7 cellular contexts compared by ENCODE assay signal in genomic region chr17:41919840-41920579, GRCh38. TPM values are rescaled to one million over a fixed set of nuclear protein-coding genes. Genes with fewer than 3 reads are reported as not detected.
DNase-seq lines count a peak whose midpoint lies in the region; ATAC-seq and TF ChIP-seq lines count a peak whose summit lies in the region.

No MANE protein-coding gene starts in this region.

- POLR2A ChIA-PET in IMR-90 (lab: Charles Lee; ENCODE audit: unreplicated experiment) (no interaction called here), activated B cell treated with CpG ODN at 0.5 μM for 24 hours (lab: Charles Lee) (interaction anchor here (0.6 to 3.8 kb wide), 5 partner anchors 10 to 469 kb away, joined by 3 to 50 read pairs (median 4); partner anchors contain the start of genes CNP, ODAD4 and STAT3)

- H3K4ac ChIP-seq in IMR-90 (ENCODE audit: low read depth, low read length) = peak overlapping the region; percentile 93

- no peak for TF ChIP-seq POLR2A in IMR-90 (IDR thresholded peaks at IDR 0.05; ENCODE audit: low read depth, low read length)

- H3K18ac ChIP-seq in IMR-90 (ENCODE audit: low read depth, low read length) = no peak overlapping the region

- H4K91ac ChIP-seq in IMR-90 (ENCODE audit: insufficient read depth, low read depth, low read length) = peak overlapping the region; percentile 72; the same call in 1 of the 2 replicates

- H2AFZ ChIP-seq in IMR-90 (replicated peaks; ENCODE audit: low read length, poor library complexity) = peak overlapping the region; percentile 90

- H3K4me1 ChIP-seq in IMR-90 (ENCODE audit: control insufficient read depth, insufficient read depth, low read length) = peaks cover 19% of the 10 kb centered on the region
- peaks cover 8% of the 10 kb centered on the region; the same call in 1 of the 2 replicates for H3K4me1 ChIP-seq in iPS DF 6.9 (ENCODE audit: control insufficient read depth, insufficient read depth, low read length)

- H4K8ac ChIP-seq in IMR-90 (ENCODE audit: low read depth in 2 of 2, low read length in 2 of 2) = peak overlapping the region; percentile 70 to 90; a peak in 2 of 4 replicates

- H3K4me3 ChIP-seq in IMR-90 (ENCODE audit: insufficient read depth, low read depth, low read length) = no peak overlapping the region
- peak overlapping the region; percentile 28; the same call in 1 of the 2 replicates for H3K4me3 ChIP-seq in iPS DF 6.9 (ENCODE audit: low read length)

- H2BK15ac ChIP-seq in IMR-90 (ENCODE audit: low read depth, low read length) = no peak overlapping the region

- H3K9me1 ChIP-seq in IMR-90 (ENCODE audit: insufficient read depth, low read length) = peaks cover 19% of the 10 kb centered on the region

- H3K9ac ChIP-seq in IMR-90 (ENCODE audit: low read depth, low read length) = no peak overlapping the region

- intact Hi-C loops in IMR-90 (cut with micrococcal nuclease) (loop anchor here (1.0 kb wide), 2 partner anchors 10 kb away; partner anchors contain the start of gene ODAD4), activated B cell treated with CpG ODN at 0.5 μM for 24 hours (cut with micrococcal nuclease) (loop anchor here (1.0 to 5.0 kb wide), 8 partner anchors 10 to 757 kb away; partner anchors contain the start of genes CNP, DHX58, DNAJC7 and KAT2A)

- H3K14ac ChIP-seq in IMR-90 (replicated peaks; ENCODE audit: low read depth, low read length) = 0 out of 2 replicates have a peak overlapping the region, but pooled peaks have one; percentile 93

- peak overlapping the region; percentile 69 for H2AK5ac ChIP-seq in IMR-90 (ENCODE audit: low read depth, low read length)

- H3K27ac ChIP-seq in IMR-90 (ENCODE audit: insufficient read depth, low read length) (no peak overlapping the region), iPS DF 6.9 (ENCODE audit: low read length) (peak overlapping the region; percentile 9)

- H2AK9ac ChIP-seq in IMR-90 (replicated peaks; ENCODE audit: low read depth, low read length, poor library complexity) = peak overlapping the region; percentile 73

- dilution Hi-C loops in IMR-90 (cut with HindIII; ENCODE audit: low sequenced_read_pairs, unreplicated experiment) = no loop called here

- H3K36me3 ChIP-seq in IMR-90 (ENCODE audit: control insufficient read depth, insufficient read depth, low read length) (no peaks in the 10 kb centered on the region), iPS DF 6.9 (ENCODE audit: control insufficient read depth, insufficient read depth, low read length) (no peaks in the 10 kb centered on the region)

- BruUV-seq in IMR-90 (replicated peaks; lab: Mats Ljungman, UMichigan) = no TSS peak

- peak overlapping the region; percentile 8; the same call in 1 of the 2 replicates for H3K23ac ChIP-seq in IMR-90 (ENCODE audit: low read depth, low read length)

- no peak overlapping the region for H2BK20ac ChIP-seq in IMR-90 (ENCODE audit: low read depth, low read length)

- 51% methylated on average over 3 of the region's 7 CpGs; no CpG with 5 or more reads in 1 of the 2 experiments for WGBS in IMR-90 (ENCODE audit: extremely low coverage in 2 of 2, insufficient read length in 1 of 2), 2 experiments
- no CpG with 5 or more reads among the region's 7 CpGs for WGBS in iPS DF 6.9 (ENCODE audit: insufficient coverage, insufficient read length)

- CTCF ChIA-PET in IMR-90 (lab: Yijun Ruan, JAX) (no interaction called here), activated B cell treated with CpG ODN at 0.5 μM for 24 hours (lab: Charles Lee) (no interaction called here)

- H4K20me1 ChIP-seq in IMR-90 (ENCODE audit: insufficient read depth, low read length) = peaks cover 34% of the 10 kb centered on the region

- peaks cover 24% of the 10 kb centered on the region for H3K4me1 Mint-ChIP-seq in activated B cell treated with CpG ODN at 0.5 μM for 24 hours
- peaks cover 24% of the 10 kb centered on the region for H3K4me1 Mint-ChIP-seq in stimulated activated memory B cell treated with anti-CD40 and anti-IgM and Interleukin-4, amounts not matched to agents 10 μg/mL and 1 μg/mL and 100 μg/mL, for 72 hours

- peak overlapping the region; percentile 76; the same call in 1 of the 2 replicates for H2BK120ac ChIP-seq in IMR-90 (ENCODE audit: low read depth, low read length)

- no peak overlapping the region for H4K5ac ChIP-seq in IMR-90 (ENCODE audit: low read depth, low read length)

- H3K36me3 Mint-ChIP-seq in activated B cell treated with CpG ODN at 0.5 μM for 24 hours (ENCODE audit: low read depth) = peaks cover 6% of the 10 kb centered on the region
- peaks cover 6% of the 10 kb centered on the region for H3K36me3 Mint-ChIP-seq in stimulated activated memory B cell treated with anti-CD40 and anti-IgM and Interleukin-4, amounts not matched to agents 10 μg/mL and 1 μg/mL and 100 μg/mL, for 72 hours

- H3K56ac ChIP-seq in IMR-90 (ENCODE audit: extremely low read depth, insufficient read depth, low read length) = no peak overlapping the region

- peak overlapping the region; percentile 76; the same call in 1 of the 2 replicates for H3K4me2 ChIP-seq in IMR-90 (ENCODE audit: low read depth, low read length)

- H3K9me3 Mint-ChIP-seq in activated B cell treated with CpG ODN at 0.5 μM for 24 hours = no peaks in the 10 kb centered on the region
- no peaks in the 10 kb centered on the region for H3K9me3 Mint-ChIP-seq in stimulated activated memory B cell treated with anti-CD40 and anti-IgM and Interleukin-4, amounts not matched to agents 10 μg/mL and 1 μg/mL and 100 μg/mL, for 72 hours

- H2BK5ac ChIP-seq in IMR-90 (ENCODE audit: low read depth, low read length, poor library complexity, severe bottlenecking) = no peak overlapping the region

- peak overlapping the region; percentile 64 for H3K4me3 Mint-ChIP-seq in activated B cell treated with CpG ODN at 0.5 μM for 24 hours
- H3K4me3 Mint-ChIP-seq in stimulated activated memory B cell treated with anti-CD40 and anti-IgM and Interleukin-4, amounts not matched to agents 10 μg/mL and 1 μg/mL and 100 μg/mL, for 72 hours = peak overlapping the region; percentile 97

- no peaks in the 10 kb centered on the region for H3K27me3 Mint-ChIP-seq in activated B cell treated with CpG ODN at 0.5 μM for 24 hours
- H3K27me3 Mint-ChIP-seq in stimulated activated memory B cell treated with anti-CD40 and anti-IgM and Interleukin-4, amounts not matched to agents 10 μg/mL and 1 μg/mL and 100 μg/mL, for 72 hours = no peaks in the 10 kb centered on the region

- in situ Hi-C loops in IMR-90 (cut with MboI; ENCODE audit: low sequenced_read_pairs) = no loop called here

- no peaks in the 10 kb centered on the region for H3K9me3 ChIP-seq in IMR-90 (ENCODE audit: control insufficient read depth, insufficient read depth, low read length)
- no peaks in the 10 kb centered on the region for H3K9me3 ChIP-seq in iPS DF 6.9 (ENCODE audit: control insufficient read depth, insufficient read depth, low read length)

- H3K79me1 ChIP-seq in IMR-90 (ENCODE audit: low read depth in 1 of 2, low read length in 2 of 2) = peaks cover 0 to 40% of the 10 kb centered on the region in 2 experiments; a peak in 3 of 4 replicates

- DNase-seq in IMR-90 = peak; percentile 33
- no peak for DNase-seq in activated B cell treated with CpG ODN at 0.5 μM for 24 hours
- no peak for DNase-seq in iPS DF 6.9 (ENCODE audit: low read depth, low spot score)

- H3K27ac Mint-ChIP-seq in activated B cell treated with CpG ODN at 0.5 μM for 24 hours = no peak overlapping the region
- H3K27ac Mint-ChIP-seq in stimulated activated memory B cell treated with anti-CD40 and anti-IgM and Interleukin-4, amounts not matched to agents 10 μg/mL and 1 μg/mL and 100 μg/mL, for 72 hours = peak overlapping the region; percentile 39

- H3K27me3 ChIP-seq in IMR-90 (ENCODE audit: control insufficient read depth, insufficient read depth, low read length) (no peaks in the 10 kb centered on the region), iPS DF 6.9 (ENCODE audit: control insufficient read depth, insufficient read depth, low read length) (no peaks in the 10 kb centered on the region)

- TF ChIP-seq CTCF in IMR-90 (conservative IDR thresholded peaks at IDR 0.05; ENCODE audit: low read depth, low read length) (no peak), activated B cell treated with CpG ODN at 0.5 μM for 24 hours (IDR thresholded peaks at IDR 0.05) (no peak)

- TF ChIP-seq RAD21 in IMR-90 (IDR thresholded peaks at IDR 0.05; ENCODE audit: low read length) = no peak

- ATAC-seq in IMR-90 (ENCODE audit: low read depth) (no peak), activated B cell treated with CpG ODN at 0.5 μM for 24 hours (ENCODE audit: low read depth) (no peak), HG03097 (IDR thresholded peaks at IDR 0.05; ENCODE audit: low FRiP score, unreplicated experiment) (no peak), HG02970 (IDR thresholded peaks at IDR 0.05; ENCODE audit: low FRiP score, unreplicated experiment) (no peak), HG02642 (IDR thresholded peaks at IDR 0.05; ENCODE audit: poor library complexity, unreplicated experiment) (no peak)
- no peak for ATAC-seq in stimulated activated memory B cell treated with anti-CD40 and anti-IgM and Interleukin-4, amounts not matched to agents 10 μg/mL and 1 μg/mL and 100 μg/mL, for 72 hours

TF ChIP-seq in IMR-90, 13 proteins besides CTCF, POLR2A, EP300 and RAD21 (continues in another document):
- peak; percentile 90 for TF ChIP-seq CEBPB (IDR thresholded peaks at IDR 0.05; ENCODE audit: low read depth, low read length)

RNA-seq across cellular contexts. Expression of gene ACLY, which starts 1.3 kb away (rescaled TPM):
- 228 and 230 TPM in 2 replicates for total RNA-seq in IMR-90 (2012; rRNA removed)
- polyA plus RNA-seq in IMR-90 (2012; rRNA removed) = 167 and 170 TPM in 2 replicates
- polyA plus RNA-seq in IMR-90 (2012; cell fraction: cytosol; rRNA removed) = 108 and 143 TPM in 2 replicates
- polyA plus RNA-seq in IMR-90 (2012; cell fraction: nucleus; rRNA removed; ENCODE audit: low replicate concordance) = 153 and 170 TPM in 2 replicates
- 133 and 143 TPM in 2 replicates for total RNA-seq in activated B cell treated with CpG ODN at 0.5 μM for 24 hours

RNA-seq across cellular contexts. Expression of gene ODAD4, which starts 10.4 kb away (rescaled TPM):
- total RNA-seq in IMR-90 (2012; rRNA removed) = 0.54 and 0.56 TPM in 2 replicates
- polyA plus RNA-seq in IMR-90 (2012; rRNA removed) = 0.37 and 0.38 TPM in 2 replicates
- polyA plus RNA-seq in IMR-90 (2012; cell fraction: cytosol; rRNA removed) = 0.13 and 0.24 TPM in 2 replicates
- 0.51 and 0.54 TPM in 2 replicates for polyA plus RNA-seq in IMR-90 (2012; cell fraction: nucleus; rRNA removed; ENCODE audit: low replicate concordance)
- total RNA-seq in activated B cell treated with CpG ODN at 0.5 μM for 24 hours = 0.56 and 1.1 TPM in 2 replicates

RNA-seq across cellular contexts. Expression of gene CNP, which starts 46.6 kb away (rescaled TPM):
- total RNA-seq in IMR-90 (2012; rRNA removed) (45.5 and 50.3 TPM in 2 replicates), activated B cell treated with CpG ODN at 0.5 μM for 24 hours (47.2 and 48.0 TPM in 2 replicates)
- 46.4 and 56.5 TPM in 2 replicates for polyA plus RNA-seq in IMR-90 (2012; rRNA removed)
- polyA plus RNA-seq in IMR-90 (2012; cell fraction: cytosol; rRNA removed) = 41.3 and 45.2 TPM in 2 replicates
- polyA plus RNA-seq in IMR-90 (2012; cell fraction: nucleus; rRNA removed; ENCODE audit: low replicate concordance) = 22.1 and 29.8 TPM in 2 replicates

RNA-seq across cellular contexts. Expression of gene KLHL11, which starts 54.8 kb away (rescaled TPM):
- 38.5 and 43.6 TPM in 2 replicates for total RNA-seq in IMR-90 (2012; rRNA removed)
- polyA plus RNA-seq in IMR-90 (2012; rRNA removed) = 3.5 and 4.1 TPM in 2 replicates
- polyA plus RNA-seq in IMR-90 (2012; cell fraction: cytosol; rRNA removed) = 1.5 TPM in 2 replicates
- 1.5 and 3.6 TPM in 2 replicates for polyA plus RNA-seq in IMR-90 (2012; cell fraction: nucleus; rRNA removed; ENCODE audit: low replicate concordance)
- total RNA-seq in activated B cell treated with CpG ODN at 0.5 μM for 24 hours = 13.6 and 17.3 TPM in 2 replicates
